32 cellular contexts compared by ENCODE assay signal in the genomic region with DNA sequence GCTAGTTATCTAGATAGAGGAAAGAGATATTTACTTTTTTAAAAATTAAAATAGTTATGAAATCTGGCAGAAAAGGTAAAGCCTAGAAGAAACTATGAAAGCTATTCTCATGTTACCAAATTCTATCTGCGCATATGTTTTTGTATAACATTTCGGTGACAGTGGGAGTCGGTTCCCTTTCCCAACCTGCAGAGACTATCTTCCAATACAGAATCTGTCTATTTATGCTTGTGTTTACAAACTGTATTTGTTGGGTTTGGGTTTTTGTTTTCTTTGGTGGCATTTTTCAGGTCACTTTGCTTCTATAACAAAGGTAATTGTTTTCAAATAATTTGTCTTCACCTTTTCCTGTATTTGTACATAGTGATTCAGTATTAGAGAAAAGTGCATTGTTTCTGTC.
DNase-seq lines count a peak whose midpoint lies in the region; ATAC-seq, FAIRE-seq and TF ChIP-seq lines count a peak whose summit lies in the region.
"Had no signal": no experiment of that assay in that cellular context is flagged by ENCODE, and none has a peak within 500 bp of the region (broad histone marks: within the 10 kb centered on the region; RNA-seq: fewer than 3 reads in every experiment).

No MANE protein-coding gene starts in this region.

- H3K9me3 ChIP-seq in heart left ventricle (no peaks in the 10 kb centered on the region), hepatocyte (ENCODE audit: low read depth) (no peaks in the 10 kb centered on the region)
- H3K9me3 ChIP-seq: lower lobe of right lung, testis had no signal

- TF ChIP-seq CTCF in heart left ventricle (IDR thresholded peaks at IDR 0.05) = no peak
- no peak for TF ChIP-seq CTCF in VCaP (conservative IDR thresholded peaks at IDR 0.05)
- TF ChIP-seq CTCF in hepatocyte (IDR thresholded peaks at IDR 0.05; ENCODE audit: poor library complexity) = no peak
- no peak for TF ChIP-seq CTCF in activated CD8-positive, alpha-beta T cell treated with anti-CD3 and anti-CD28 coated beads for 36 hours (IDR thresholded peaks at IDR 0.05)

- POLR2A ChIA-PET in activated CD8-positive, alpha-beta T cell treated with anti-CD3 and anti-CD28 coated beads for 36 hours (lab: Charles Lee) = interaction anchor here (1.1 kb wide), 1 partner anchor 22 kb away, joined by 3 read pairs; no protein-coding TSS in a partner anchor

- H4K20me1 ChIP-seq in hepatocyte (ENCODE audit: insufficient read depth, poor library complexity, severe bottlenecking) = no peaks in the 10 kb centered on the region

- H3K4me1 ChIP-seq in heart left ventricle (peaks cover 0 to 53% (median 20%) of the 10 kb centered on the region in 12 donors), hepatocyte (ENCODE audit: insufficient read depth) (peaks cover 24% of the 10 kb centered on the region)
- H3K4me1 ChIP-seq: lower lobe of right lung, testis had no signal

- FAIRE-seq in HTR-8/SVneo (lab: Jason Lieb, UNC) = no peak
- FAIRE-seq: K562, kidney, small intestine had no signal

- ATAC-seq in heart left ventricle = no peak
- ATAC-seq in Right ventricle myocardium inferior = no peak
- no peak for ATAC-seq in activated CD8-positive, alpha-beta T cell treated with anti-CD3 and anti-CD28 coated beads for 36 hours
- no peak for ATAC-seq in GM18498 (IDR thresholded peaks at IDR 0.05; ENCODE audit: unreplicated experiment)
- ATAC-seq: K562; lower lobe of right lung; natural killer cell; stimulated activated naive B cell treated with anti-CD40 and anti-IgM and Interleukin-4, amounts not matched to agents 10 μg/mL and 1 μg/mL and 100 μg/mL, for 72 hours had no signal

- no peaks in the 10 kb centered on the region for H3K9me3 Mint-ChIP-seq in activated CD8-positive, alpha-beta T cell treated with anti-CD3 and anti-CD28 coated beads for 36 hours
- H3K9me3 Mint-ChIP-seq: activated naive CD4-positive, alpha-beta T cell treated with anti-CD3 and anti-CD28 coated beads, Interleukin-2, amount 10 ng/mL, durations not matched to agents 7 days and 5 days; CD4-positive, alpha-beta T cell; natural killer cell; stimulated activated naive B cell treated with anti-CD40 and anti-IgM and Interleukin-4, amounts not matched to agents 10 μg/mL and 1 μg/mL and 100 μg/mL, for 72 hours had no signal

- H3K9me2 ChIP-seq in hepatocyte (replicated peaks; ENCODE audit: insufficient read depth) = no peaks in the 10 kb centered on the region

- DNase-seq in heart left ventricle = no peak
- no peak for DNase-seq in Right ventricle myocardium inferior (ENCODE audit: missing footprints)
- DNase-seq in hepatocyte (ENCODE audit: low spot score) = no peak
- no peak for DNase-seq in substantia nigra (lab: John Stamatoyannopoulos, UW)
- no peak for DNase-seq in activated CD8-positive, alpha-beta T cell treated with anti-CD3 and anti-CD28 coated beads for 36 hours
- DNase-seq in HTR-8/SVneo (ENCODE audit: insufficient read length, low spot score) = no peak
- DNase-seq: activated CD4-positive, alpha-beta T cell treated with anti-CD3 and anti-CD28 coated beads, Interleukin-2, amount 50 U/mL, for 48 hours; activated CD4-positive, CD25-positive, alpha-beta regulatory T cell treated with anti-CD3 and anti-CD28 coated beads, Interleukin-2, amount 50 U/mL, for 72 hours; activated CD8-positive, alpha-beta memory T cell treated with anti-CD3 and anti-CD28 coated beads, Interleukin-2, amount 50 U/mL, for 4 hours; activated naive CD4-positive, alpha-beta T cell treated with anti-CD3 and anti-CD28 coated beads, Interleukin-2, amount 10 ng/mL, durations not matched to agents 7 days and 5 days; AML-193; amniotic stem cell; brain microvascular endothelial cell; CD4-positive, alpha-beta T cell; effector memory CD4-positive, alpha-beta T cell; erythroblast; H7; head of caudate nucleus; kidney; lower lobe of right lung; natural killer cell; NCI-H1092; NCI-H1694; retina; stimulated activated naive B cell treated with anti-CD40 and anti-IgM and Interleukin-4, amounts not matched to agents 10 μg/mL and 1 μg/mL and 100 μg/mL, for 72 hours; testis had no signal

- 88 to 92% (median 91%) methylated on average over 3 of the region's 3 CpGs for WGBS in heart left ventricle, 4 donors
- 83% methylated on average over 3 of the region's 3 CpGs for WGBS in hepatocyte (ENCODE audit: low lambda C conversion rate, missing lambda C conversion rate)

- peaks cover 2% of the 10 kb centered on the region for H3K4me1 Mint-ChIP-seq in activated CD8-positive, alpha-beta T cell treated with anti-CD3 and anti-CD28 coated beads for 36 hours (ENCODE audit: low read depth)
- H3K4me1 Mint-ChIP-seq: activated naive CD4-positive, alpha-beta T cell treated with anti-CD3 and anti-CD28 coated beads, Interleukin-2, amount 10 ng/mL, durations not matched to agents 7 days and 5 days; natural killer cell; stimulated activated naive B cell treated with anti-CD40 and anti-IgM and Interleukin-4, amounts not matched to agents 10 μg/mL and 1 μg/mL and 100 μg/mL, for 72 hours had no signal

- no peak overlapping the region for H3K4me3 Mint-ChIP-seq in activated CD8-positive, alpha-beta T cell treated with anti-CD3 and anti-CD28 coated beads for 36 hours
- H3K4me3 Mint-ChIP-seq: activated naive CD4-positive, alpha-beta T cell treated with anti-CD3 and anti-CD28 coated beads, Interleukin-2, amount 10 ng/mL, durations not matched to agents 7 days and 5 days; CD4-positive, alpha-beta T cell; natural killer cell; stimulated activated naive B cell treated with anti-CD40 and anti-IgM and Interleukin-4, amounts not matched to agents 10 μg/mL and 1 μg/mL and 100 μg/mL, for 72 hours had no signal

- H3K27ac Mint-ChIP-seq in activated CD8-positive, alpha-beta T cell treated with anti-CD3 and anti-CD28 coated beads for 36 hours = no peak overlapping the region
- H3K27ac Mint-ChIP-seq: activated naive CD4-positive, alpha-beta T cell treated with anti-CD3 and anti-CD28 coated beads, Interleukin-2, amount 10 ng/mL, durations not matched to agents 7 days and 5 days; CD4-positive, alpha-beta T cell; natural killer cell had no signal

- H3K36me3 ChIP-seq in heart left ventricle = peaks cover 0 to 97% (median 81%) of the 10 kb centered on the region in 9 donors
- peaks cover 9% of the 10 kb centered on the region for H3K36me3 ChIP-seq in hepatocyte (replicated peaks; ENCODE audit: insufficient read depth, low read depth)

- H2AFZ ChIP-seq in hepatocyte = no peak overlapping the region

- no peak for TF ChIP-seq POLR2A in heart left ventricle (IDR thresholded peaks at IDR 0.05)

- H3K4me2 ChIP-seq in hepatocyte = peak overlapping the region; percentile 47

- H3K27me3 ChIP-seq in heart left ventricle (no peaks in the 10 kb centered on the region), hepatocyte (no peaks in the 10 kb centered on the region)
- H3K27me3 ChIP-seq: brain microvascular endothelial cell, testis had no signal

- H3K4me3 ChIP-seq in heart left ventricle (no peak overlapping the region), hepatocyte (no peak overlapping the region)
- H3K4me3 ChIP-seq: coronary artery, K562, lower lobe of right lung, testis had no signal

- H3K27ac ChIP-seq in heart left ventricle (peak overlapping the region in 9 of 12 donors; percentile 24 to 68 (median 42)), VCaP (peak overlapping the region; percentile 83), hepatocyte (peak overlapping the region; percentile 8), substantia nigra (ENCODE audit: low read depth, low read length, poor library complexity, severe bottlenecking) (peak overlapping the region; percentile 47)
- H3K27ac ChIP-seq: brain microvascular endothelial cell, coronary artery, lower lobe of right lung, RWPE1, testis had no signal

- H3K79me2 ChIP-seq in hepatocyte = no peaks in the 10 kb centered on the region

- CTCF ChIA-PET in activated CD8-positive, alpha-beta T cell treated with anti-CD3 and anti-CD28 coated beads for 36 hours (lab: Charles Lee) = interaction anchor here (1.1 to 3.2 kb wide), 3 partner anchors 15 to 91 kb away, joined by 3 to 10 read pairs (median 3); no protein-coding TSS in a partner anchor

- intact Hi-C loops in heart left ventricle (cut with DNase I) (no loop called here), Right ventricle myocardium inferior (cut with DNase I) (no loop called here)
- intact Hi-C loops in activated CD8-positive, alpha-beta T cell treated with anti-CD3 and anti-CD28 coated beads for 36 hours (cut with micrococcal nuclease) = no loop called here

- H3K27me3 Mint-ChIP-seq in activated CD8-positive, alpha-beta T cell treated with anti-CD3 and anti-CD28 coated beads for 36 hours = no peaks in the 10 kb centered on the region
- H3K27me3 Mint-ChIP-seq: activated naive CD4-positive, alpha-beta T cell treated with anti-CD3 and anti-CD28 coated beads, Interleukin-2, amount 10 ng/mL, durations not matched to agents 7 days and 5 days; CD4-positive, alpha-beta T cell; stimulated activated naive B cell treated with anti-CD40 and anti-IgM and Interleukin-4, amounts not matched to agents 10 μg/mL and 1 μg/mL and 100 μg/mL, for 72 hours had no signal

- H3K36me3 Mint-ChIP-seq in activated CD8-positive, alpha-beta T cell treated with anti-CD3 and anti-CD28 coated beads for 36 hours (ENCODE audit: low read depth) = peaks cover 2% of the 10 kb centered on the region
- H3K36me3 Mint-ChIP-seq: natural killer cell had no signal

Comparison
In these comparisons a context has a peak if more than half of its experiments do, and no peak if none do; other contexts are left out.
1. H3K27ac ChIP-seq: peak in every context shown above with its lines; median percentile 83 in VCaP; 47 in substantia nigra; 42 in heart left ventricle; 8 in hepatocyte.